22 cellular contexts compared by ENCODE assay signal in genomic region chr11:74633406-74634393, GRCh38. TPM values are rescaled to one million over a fixed set of nuclear protein-coding genes. Genes with fewer than 3 reads are reported as not detected.
DNase-seq lines count a peak whose midpoint lies in the region; FAIRE-seq and TF ChIP-seq lines count a peak whose summit lies in the region.
"Had no signal": no experiment of that assay in that cellular context is flagged by ENCODE, and none has a peak within 500 bp of the region (broad histone marks: within the 10 kb centered on the region; RNA-seq: fewer than 3 reads in every experiment).

No MANE protein-coding gene starts in this region.

- H3K9ac ChIP-seq in endodermal cell (ENCODE audit: extremely low read depth, low read length, poor library complexity, severe bottlenecking): no peak overlapping the region
- H3K9ac ChIP-seq: parathyroid adenoma had no signal

- WGBS in endodermal cell (ENCODE audit: insufficient coverage in 1 of 2, insufficient read length in 1 of 2), 2 experiments: 97 to 100% methylated on average over 1 to 4 of the region's 5 CpGs

- TF ChIP-seq CTCF in CD14-positive monocyte (IDR thresholded peaks at IDR 0.05) (no peak), NB4 (IDR thresholded peaks at IDR 0.05; ENCODE audit: low read depth, low read length) (no peak), progenitor cell of endocrine pancreas (IDR thresholded peaks at IDR 0.05; ENCODE audit: unreplicated experiment) (no peak), endodermal cell (conservative IDR thresholded peaks at IDR 0.05) (no peak)

- peaks cover 12% of the 10 kb centered on the region for H3K4me1 ChIP-seq in endodermal cell (ENCODE audit: control insufficient read depth, insufficient read depth, low read length)
- H3K4me1 ChIP-seq: parathyroid adenoma, right lobe of liver had no signal

- H3K4me3 Mint-ChIP-seq in CD14-positive monocyte: no peak overlapping the region
- H3K4me3 Mint-ChIP-seq in progenitor cell of endocrine pancreas (ENCODE audit: low read depth): no peak overlapping the region
- H3K4me3 Mint-ChIP-seq in endodermal cell: no peak overlapping the region
- H3K4me3 Mint-ChIP-seq: activated naive CD8-positive, alpha-beta T cell treated with anti-CD3 and anti-CD28 coated beads, Interleukin-2, amount 10 ng/mL, durations not matched to agents 7 days and 5 days; natural killer cell; stimulated activated naive B cell treated with anti-CD40 and anti-IgM and Interleukin-4, amounts not matched to agents 10 μg/mL and 1 μg/mL and 100 μg/mL, for 72 hours had no signal

- peaks cover 88 to 98% of the 10 kb centered on the region in 2 donors for H3K36me3 Mint-ChIP-seq in CD14-positive monocyte
- H3K36me3 Mint-ChIP-seq in progenitor cell of endocrine pancreas (ENCODE audit: insufficient read depth): peaks cover 10% of the 10 kb centered on the region
- H3K36me3 Mint-ChIP-seq in endodermal cell (ENCODE audit: low read depth): peaks cover 22% of the 10 kb centered on the region

- intact Hi-C loops in CD14-positive monocyte (cut with micrococcal nuclease): no loop called here

- H3K4me1 Mint-ChIP-seq in CD14-positive monocyte: peaks cover 31% of the 10 kb centered on the region
- H3K4me1 Mint-ChIP-seq in progenitor cell of endocrine pancreas (ENCODE audit: low read depth): no peaks in the 10 kb centered on the region
- peaks cover 3% of the 10 kb centered on the region for H3K4me1 Mint-ChIP-seq in endodermal cell

- H3K36me3 ChIP-seq in endodermal cell (ENCODE audit: control insufficient read depth, insufficient read depth, low read length): peaks cover 82% of the 10 kb centered on the region
- H3K36me3 ChIP-seq: right lobe of liver had no signal

- no peaks in the 10 kb centered on the region for H3K27me3 ChIP-seq in endodermal cell (ENCODE audit: control insufficient read depth, insufficient read depth, low read length, poor library complexity, severe bottlenecking)
- H3K27me3 ChIP-seq: BE2C, right lobe of liver, suprapubic skin had no signal

- TF ChIP-seq POLR2A in NB4 (IDR thresholded peaks at IDR 0.05; ENCODE audit: extremely low read depth, insufficient read length) (no peak), H54 (IDR thresholded peaks at IDR 0.05; ENCODE audit: low read depth, low read length) (no peak)

- DNase-seq in CD14-positive monocyte (ENCODE audit: low spot score) (no peak), NB4 (ENCODE audit: low read depth) (peak; percentile 38), epithelial cell of prostate (ENCODE audit: low read depth, low spot score) (no peak), progenitor cell of endocrine pancreas (ENCODE audit: low spot score, unreplicated experiment) (no peak), H54 (ENCODE audit: insufficient read length, low spot score) (no peak), endodermal cell (no peak)
- no peak for DNase-seq in stimulated activated CD4-positive, alpha-beta T cell treated with anti-CD3 and anti-CD28 coated beads, Interleukin-4, amount 100 ng/mL, for 4 hours
- no peak for DNase-seq in activated naive CD4-positive, alpha-beta T cell (lab: John Stamatoyannopoulos, UW)
- DNase-seq: activated CD4-positive, alpha-beta T cell treated with anti-CD3 and anti-CD28 coated beads for 48 hours; activated effector memory CD4-positive, alpha-beta T cell treated with anti-CD3 and anti-CD28 coated beads, Interleukin-2, amount 50 U/mL, for 16 hours; activated naive CD8-positive, alpha-beta T cell treated with anti-CD3 and anti-CD28 coated beads, Interleukin-2, amount 10 ng/mL, durations not matched to agents 7 days and 5 days; activated T-cell treated with anti-CD3 and anti-CD28 coated beads, Interleukin-2, amount 50 U/mL, for 1 hour; central memory CD4-positive, alpha-beta T cell; natural killer cell; NCI-H1048; NCI-H1694; right lobe of liver; stimulated activated naive B cell treated with anti-CD40 and anti-IgM and Interleukin-4, amounts not matched to agents 10 μg/mL and 1 μg/mL and 100 μg/mL, for 72 hours had no signal

- H3K4me3 ChIP-seq in NB4 (ENCODE audit: low read depth, low read length): no peak overlapping the region
- H3K4me3 ChIP-seq in endodermal cell (ENCODE audit: low read length): no peak overlapping the region
- H3K4me3 ChIP-seq: right lobe of liver, suprapubic skin had no signal

- H3K27me3 Mint-ChIP-seq in CD14-positive monocyte (ENCODE audit: low read depth in 3 of 3) (no peaks in the 10 kb centered on the region), progenitor cell of endocrine pancreas (no peaks in the 10 kb centered on the region), endodermal cell (ENCODE audit: insufficient read depth) (no peaks in the 10 kb centered on the region)
- H3K27me3 Mint-ChIP-seq: activated naive CD8-positive, alpha-beta T cell treated with anti-CD3 and anti-CD28 coated beads, Interleukin-2, amount 10 ng/mL, durations not matched to agents 7 days and 5 days; stimulated activated naive B cell treated with anti-CD40 and anti-IgM and Interleukin-4, amounts not matched to agents 10 μg/mL and 1 μg/mL and 100 μg/mL, for 72 hours had no signal

- no peak for FAIRE-seq in H54 (lab: Jason Lieb, UNC)

- H3K9me3 ChIP-seq in endodermal cell (ENCODE audit: control insufficient read depth, low read length): no peaks in the 10 kb centered on the region
- H3K9me3 ChIP-seq: BE2C, right lobe of liver, suprapubic skin had no signal

- no peaks in the 10 kb centered on the region for H3K9me3 Mint-ChIP-seq in CD14-positive monocyte
- H3K9me3 Mint-ChIP-seq in progenitor cell of endocrine pancreas (ENCODE audit: low read depth): no peaks in the 10 kb centered on the region
- H3K9me3 Mint-ChIP-seq in endodermal cell: no peaks in the 10 kb centered on the region
- H3K9me3 Mint-ChIP-seq: activated naive CD8-positive, alpha-beta T cell treated with anti-CD3 and anti-CD28 coated beads, Interleukin-2, amount 10 ng/mL, durations not matched to agents 7 days and 5 days; natural killer cell; stimulated activated naive B cell treated with anti-CD40 and anti-IgM and Interleukin-4, amounts not matched to agents 10 μg/mL and 1 μg/mL and 100 μg/mL, for 72 hours had no signal

- H3K27ac Mint-ChIP-seq in CD14-positive monocyte (peak overlapping the region in 5 of 7 donors; percentile 26 to 81 (median 44)), progenitor cell of endocrine pancreas (peak overlapping the region; percentile 17), endodermal cell (no peak overlapping the region)
- H3K27ac Mint-ChIP-seq: activated naive CD8-positive, alpha-beta T cell treated with anti-CD3 and anti-CD28 coated beads, Interleukin-2, amount 10 ng/mL, durations not matched to agents 7 days and 5 days; natural killer cell; stimulated activated naive B cell treated with anti-CD40 and anti-IgM and Interleukin-4, amounts not matched to agents 10 μg/mL and 1 μg/mL and 100 μg/mL, for 72 hours had no signal

- H3K27ac ChIP-seq in epithelial cell of prostate (peak overlapping the region; percentile 76), endodermal cell (ENCODE audit: low read depth, low read length) (no peak overlapping the region)
- H3K27ac ChIP-seq: parathyroid adenoma, right lobe of liver, suprapubic skin, VCaP had no signal

RNA-seq across cellular contexts. Expression of gene POLD3, which starts 41.3 kb away (rescaled TPM):
- 10 to 100 TPM; 26.2 to 29.9 TPM for polyA plus RNA-seq in CD14-positive monocyte
- 26.6 and 27.9 TPM in 2 replicates for total RNA-seq in progenitor cell of endocrine pancreas
- 10 to 100 TPM; 38.5 to 52.2 TPM for total RNA-seq in endodermal cell
- 37.7 TPM for polyA plus RNA-seq in endodermal cell (2013, experiment 1 of 2)
- polyA plus RNA-seq in endodermal cell (2013, experiment 2 of 2): 31.8 TPM
